Comparison of ENCODE assay signal across 1 cellular context in the genomic region with DNA sequence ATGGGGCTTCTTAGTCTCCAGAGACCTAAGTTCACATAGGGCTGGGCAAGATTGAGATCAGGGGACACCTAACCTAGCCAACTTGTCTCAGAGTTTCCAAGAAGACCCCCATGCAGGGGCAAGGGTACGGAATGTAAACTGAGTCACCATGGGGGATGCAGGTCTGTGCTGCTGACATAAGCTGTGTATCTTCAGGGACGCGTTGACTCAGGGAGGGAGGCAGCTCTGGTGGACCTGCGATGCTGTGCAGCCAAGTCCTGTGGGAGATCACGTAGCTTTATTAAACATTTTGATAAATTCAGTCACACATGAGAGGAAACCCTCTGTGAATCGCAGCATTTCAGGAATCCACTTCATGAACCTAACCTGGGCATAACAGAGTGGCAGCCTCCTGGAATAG.
TF ChIP-seq lines count a peak whose summit lies in the region.

No MANE protein-coding gene starts in this region.

TF ChIP-seq in SK-N-SH, 30 proteins besides CTCF, POLR2A, EP300 and RAD21 (continued from another document):
- TF ChIP-seq, protein P1, sequence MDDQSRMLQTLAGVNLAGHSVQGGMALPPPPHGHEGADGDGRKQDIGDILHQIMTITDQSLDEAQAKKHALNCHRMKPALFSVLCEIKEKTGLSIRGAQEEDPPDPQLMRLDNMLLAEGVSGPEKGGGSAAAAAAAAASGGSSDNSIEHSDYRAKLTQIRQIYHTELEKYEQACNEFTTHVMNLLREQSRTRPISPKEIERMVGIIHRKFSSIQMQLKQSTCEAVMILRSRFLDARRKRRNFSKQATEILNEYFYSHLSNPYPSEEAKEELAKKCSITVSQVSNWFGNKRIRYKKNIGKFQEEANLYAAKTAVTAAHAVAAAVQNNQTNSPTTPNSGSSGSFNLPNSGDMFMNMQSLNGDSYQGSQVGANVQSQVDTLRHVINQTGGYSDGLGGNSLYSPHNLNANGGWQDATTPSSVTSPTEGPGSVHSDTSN (IDR thresholded peaks at IDR 0.05): no peak
- TF ChIP-seq JUND (IDR thresholded peaks at IDR 0.05): no peak
- TF ChIP-seq NFIC (IDR thresholded peaks at IDR 0.05; ENCODE audit: borderline replicate concordance): no peak
- no peak for TF ChIP-seq EZH2phosphoT487 (IDR thresholded peaks at IDR 0.05; ENCODE audit: borderline replicate concordance, low read depth)
- TF ChIP-seq, protein P2, sequence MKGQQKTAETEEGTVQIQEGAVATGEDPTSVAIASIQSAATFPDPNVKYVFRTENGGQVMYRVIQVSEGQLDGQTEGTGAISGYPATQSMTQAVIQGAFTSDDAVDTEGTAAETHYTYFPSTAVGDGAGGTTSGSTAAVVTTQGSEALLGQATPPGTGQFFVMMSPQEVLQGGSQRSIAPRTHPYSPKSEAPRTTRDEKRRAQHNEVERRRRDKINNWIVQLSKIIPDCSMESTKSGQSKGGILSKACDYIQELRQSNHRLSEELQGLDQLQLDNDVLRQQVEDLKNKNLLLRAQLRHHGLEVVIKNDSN (IDR thresholded peaks at IDR 0.05; ENCODE audit: borderline replicate concordance, low read depth): no peak
- TF ChIP-seq TCF12 (IDR thresholded peaks at IDR 0.05): no peak
- TF ChIP-seq, protein P3, sequence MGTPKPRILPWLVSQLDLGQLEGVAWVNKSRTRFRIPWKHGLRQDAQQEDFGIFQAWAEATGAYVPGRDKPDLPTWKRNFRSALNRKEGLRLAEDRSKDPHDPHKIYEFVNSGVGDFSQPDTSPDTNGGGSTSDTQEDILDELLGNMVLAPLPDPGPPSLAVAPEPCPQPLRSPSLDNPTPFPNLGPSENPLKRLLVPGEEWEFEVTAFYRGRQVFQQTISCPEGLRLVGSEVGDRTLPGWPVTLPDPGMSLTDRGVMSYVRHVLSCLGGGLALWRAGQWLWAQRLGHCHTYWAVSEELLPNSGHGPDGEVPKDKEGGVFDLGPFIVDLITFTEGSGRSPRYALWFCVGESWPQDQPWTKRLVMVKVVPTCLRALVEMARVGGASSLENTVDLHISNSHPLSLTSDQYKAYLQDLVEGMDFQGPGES (IDR thresholded peaks at IDR 0.05; ENCODE audit: low read depth, low read length): no peak
- no peak for TF ChIP-seq MXI1 (IDR thresholded peaks at IDR 0.05; ENCODE audit: low read depth, low read length)
- TF ChIP-seq, protein P4, sequence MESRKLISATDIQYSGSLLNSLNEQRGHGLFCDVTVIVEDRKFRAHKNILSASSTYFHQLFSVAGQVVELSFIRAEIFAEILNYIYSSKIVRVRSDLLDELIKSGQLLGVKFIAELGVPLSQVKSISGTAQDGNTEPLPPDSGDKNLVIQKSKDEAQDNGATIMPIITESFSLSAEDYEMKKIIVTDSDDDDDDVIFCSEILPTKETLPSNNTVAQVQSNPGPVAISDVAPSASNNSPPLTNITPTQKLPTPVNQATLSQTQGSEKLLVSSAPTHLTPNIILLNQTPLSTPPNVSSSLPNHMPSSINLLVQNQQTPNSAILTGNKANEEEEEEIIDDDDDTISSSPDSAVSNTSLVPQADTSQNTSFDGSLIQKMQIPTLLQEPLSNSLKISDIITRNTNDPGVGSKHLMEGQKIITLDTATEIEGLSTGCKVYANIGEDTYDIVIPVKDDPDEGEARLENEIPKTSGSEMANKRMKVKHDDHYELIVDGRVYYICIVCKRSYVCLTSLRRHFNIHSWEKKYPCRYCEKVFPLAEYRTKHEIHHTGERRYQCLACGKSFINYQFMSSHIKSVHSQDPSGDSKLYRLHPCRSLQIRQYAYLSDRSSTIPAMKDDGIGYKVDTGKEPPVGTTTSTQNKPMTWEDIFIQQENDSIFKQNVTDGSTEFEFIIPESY (IDR thresholded peaks at IDR 0.05; ENCODE audit: borderline replicate concordance, low read depth): no peak
- TF ChIP-seq RXRA (IDR thresholded peaks at IDR 0.05; ENCODE audit: borderline replicate concordance, low read depth): no peak
- TF ChIP-seq MEF2A (IDR thresholded peaks at IDR 0.05; ENCODE audit: borderline replicate concordance, low read depth): no peak
- TF ChIP-seq ELF1 (IDR thresholded peaks at IDR 0.05): no peak
- no peak for TF ChIP-seq TEAD4 (IDR thresholded peaks at IDR 0.05; ENCODE audit: borderline replicate concordance, insufficient read depth)
- TF ChIP-seq RFX5 (IDR thresholded peaks at IDR 0.05; ENCODE audit: low read length): no peak
TF ChIP-seq in SK-N-SH: peak in this region for 0.
